8 cellular contexts compared by ENCODE assay signal in genomic region chr17:6640536-6641373, GRCh38. TPM values are rescaled to one million over a fixed set of nuclear protein-coding genes. Genes with fewer than 3 reads are reported as not detected.
DNase-seq lines count a peak whose midpoint lies in the region; ATAC-seq and TF ChIP-seq lines count a peak whose summit lies in the region.

TSS of gene KIAA0753 (minus strand) at chr17:6640711. CDS start at chr17:6635103, 5,608 bp downstream.
TSS of gene TXNDC17 (plus strand) at chr17:6641060. CDS start at chr17:6641083, 23 bp downstream.

- intact Hi-C loops in Caco-2 (cut with micrococcal nuclease; ENCODE audit: unreplicated experiment): loop anchor here (1.0 to 5.0 kb wide), 2 partner anchors 11 to 168 kb away; partner anchors contain the start of genes C17orf100 and MED31

- peak within 1 kb of the TSS; percentile 71 for H3K4me3 ChIP-seq in Caco-2 (ENCODE audit: low read depth, low read length)
- H3K4me3 ChIP-seq in HUES6 (ENCODE audit: low read depth, low read length): peak within 1 kb of the TSS; percentile 73
- H3K4me3 ChIP-seq in OCI-LY1 (ENCODE audit: low read depth, low read length, poor library complexity, severe bottlenecking): peak within 1 kb of the TSS; percentile 88

- no peaks in the 10 kb centered on the region for H4K20me1 ChIP-seq in OCI-LY1 (ENCODE audit: insufficient read depth, low read length)

- H3K36me3 Mint-ChIP-seq in Caco-2 (ENCODE audit: insufficient read depth, unreplicated experiment) (peaks cover 9% of the 10 kb centered on the region), endothelial cell (ENCODE audit: low read depth, unreplicated experiment) (peaks cover 16% of the 10 kb centered on the region)

- H3K9ac ChIP-seq in HUES6 (ENCODE audit: low read length) (peak within 1 kb of the TSS; percentile 95), OCI-LY1 (ENCODE audit: low read length) (peak within 1 kb of the TSS; percentile 99)

- H3K9me3 ChIP-seq in Caco-2 (no peaks in the 10 kb centered on the region), HUES6 (ENCODE audit: control insufficient read depth, insufficient read depth, low read depth, low read length) (no peaks in the 10 kb centered on the region), OCI-LY1 (ENCODE audit: low read length) (no peaks in the 10 kb centered on the region)

- H3K9me3 Mint-ChIP-seq in Caco-2 (ENCODE audit: unreplicated experiment): no peaks in the 10 kb centered on the region
- H3K9me3 Mint-ChIP-seq in endothelial cell (ENCODE audit: unreplicated experiment): no peaks in the 10 kb centered on the region

- H3K36me3 ChIP-seq in Caco-2 (ENCODE audit: control insufficient read depth, insufficient read depth, low read length) (no peaks in the 10 kb centered on the region), HUES6 (ENCODE audit: control insufficient read depth, insufficient read depth, low read length) (peaks cover 37% of the 10 kb centered on the region), OCI-LY1 (ENCODE audit: insufficient read depth, low read length) (peaks cover 39% of the 10 kb centered on the region)

- peak; percentile 89 for ATAC-seq in GM21381 (IDR thresholded peaks at IDR 0.05; ENCODE audit: unreplicated experiment)

- peak within 1 kb of the TSS; percentile 95 for H3K27ac Mint-ChIP-seq in Caco-2 (ENCODE audit: unreplicated experiment)
- H3K27ac Mint-ChIP-seq in endothelial cell (ENCODE audit: unreplicated experiment): peak within 1 kb of the TSS; percentile 99

- POLR2A ChIA-PET in Caco-2 (lab: Charles Lee): interaction anchor here (1.3 kb wide), 1 partner anchor 10 kb away, joined by 6 read pairs; the partner anchor contains the start of genes C17orf100 and MED31

- H2AFZ ChIP-seq in OCI-LY1 (ENCODE audit: low read length): no peak within 1 kb of the TSS

- no peaks in the 10 kb centered on the region for H3K9me2 ChIP-seq in OCI-LY1 (ENCODE audit: low read depth, low read length)

- DNase-seq in Caco-2 (peak; percentile 81 to 83), endothelial cell (ENCODE audit: low spot score) (peak; percentile 95), middle frontal gyrus (ENCODE audit: extremely low spot score, low spot score) (peak; percentile 80)
- peak; percentile 88 for DNase-seq in activated CD8-positive, alpha-beta memory T cell treated with anti-CD3 and anti-CD28 coated beads, Interleukin-2, amount 50 U/mL, for 24 hours (ENCODE audit: extremely low read depth)
- DNase-seq in stimulated activated CD8-positive, alpha-beta memory T cell treated with anti-CD3 and anti-CD28 coated beads, Interleukin-2, amount 100 ng/mL, for 1 hour (ENCODE audit: low read depth in 2 of 2): peak; percentile 78 to 83

- no peaks in the 10 kb centered on the region; the same call in 1 of the 2 replicates for H3F3A ChIP-seq in OCI-LY1 (ENCODE audit: insufficient read depth, low read length)

- no TSS peak for BruUV-seq in Caco-2 (replicated peaks; lab: Mats Ljungman, UMichigan)

- H3K4me1 ChIP-seq in Caco-2 (no peaks in the 10 kb centered on the region), HUES6 (ENCODE audit: control insufficient read depth, insufficient read depth, low read length) (peaks cover 8% of the 10 kb centered on the region), OCI-LY1 (ENCODE audit: insufficient read depth, low read length, severe bottlenecking) (peaks cover 31% of the 10 kb centered on the region)

- H3K79me2 ChIP-seq in OCI-LY1 (ENCODE audit: insufficient read depth, low read length): peaks cover 6% of the 10 kb centered on the region; the same call in 1 of the 2 replicates

- H3K4me3 Mint-ChIP-seq in Caco-2 (ENCODE audit: unreplicated experiment): peak within 1 kb of the TSS; percentile 91
- H3K4me3 Mint-ChIP-seq in endothelial cell (ENCODE audit: unreplicated experiment): peak within 1 kb of the TSS; percentile 96

- H3K27me3 Mint-ChIP-seq in Caco-2 (ENCODE audit: insufficient read depth, unreplicated experiment): no peaks in the 10 kb centered on the region
- peaks cover 16% of the 10 kb centered on the region for H3K27me3 Mint-ChIP-seq in endothelial cell (ENCODE audit: unreplicated experiment)

- peak within 1 kb of the TSS; percentile 98 for H3K4me2 ChIP-seq in OCI-LY1 (ENCODE audit: low read length)

- H3K27me3 ChIP-seq in Caco-2 (replicated peaks; ENCODE audit: control insufficient read depth, insufficient read depth, low read length) (no peaks in the 10 kb centered on the region), HUES6 (ENCODE audit: control insufficient read depth, insufficient read depth, low read length) (no peaks in the 10 kb centered on the region), OCI-LY1 (ENCODE audit: insufficient read depth, low read length) (no peaks in the 10 kb centered on the region)

- no peak for TF ChIP-seq CTCF in Caco-2 (IDR thresholded peaks at IDR 0.05; ENCODE audit: insufficient read depth in 1 of 2, low read depth in 1 of 2, low read length in 1 of 2, severe bottlenecking in 1 of 2, unreplicated experiment in 1 of 2)
- no peak for TF ChIP-seq CTCF in OCI-LY1 (IDR thresholded peaks at IDR 0.05; ENCODE audit: low read length)
- TF ChIP-seq CTCF in endothelial cell (IDR thresholded peaks at IDR 0.05; ENCODE audit: unreplicated experiment): no peak

- H3K27ac ChIP-seq in HUES6 (ENCODE audit: low read depth, low read length) (peak within 1 kb of the TSS; percentile 93), OCI-LY1 (ENCODE audit: low read depth, low read length, poor library complexity, severe bottlenecking) (peak within 1 kb of the TSS; percentile 65)

- CTCF ChIA-PET in Caco-2 (lab: Charles Lee): interaction anchor here (0.7 to 1.0 kb wide), 2 partner anchors 8 to 210 kb away, joined by 3 read pairs; no protein-coding TSS in a partner anchor

- H3K4me1 Mint-ChIP-seq in Caco-2 (ENCODE audit: low read depth, unreplicated experiment) (no peaks in the 10 kb centered on the region), endothelial cell (ENCODE audit: unreplicated experiment) (peaks cover 14% of the 10 kb centered on the region)

RNA-seq across cellular contexts. Expression of gene KIAA0753, which starts in this region (rescaled TPM):
- total RNA-seq in Caco-2 (2022) (7.7 and 9.8 TPM in 2 replicates), endothelial cell (ENCODE audit: unreplicated experiment) (22.6 TPM)

RNA-seq across cellular contexts. Expression of gene TXNDC17, which starts in this region (rescaled TPM):
- total RNA-seq in Caco-2 (2022) (59.1 and 68.6 TPM in 2 replicates), endothelial cell (ENCODE audit: unreplicated experiment) (94.2 TPM)

Comparison
In these comparisons a context has a peak if more than half of its experiments do, and no peak if none do; other contexts are left out.
1. Peak in every context shown above with its lines: DNase-seq, ATAC-seq, H3K4me3 ChIP-seq and H3K27ac ChIP-seq.